ENCODE assay signal across 14 cellular contexts in genomic region chr11:116162541-116163230, GRCh38.
DNase-seq lines count a peak whose midpoint lies in the region; TF ChIP-seq lines count a peak whose summit lies in the region.
"Had no signal": no experiment of that assay in that cellular context is flagged by ENCODE, and none has a peak within 500 bp of the region (broad histone marks: within the 10 kb centered on the region; RNA-seq: fewer than 3 reads in every experiment).

No MANE protein-coding gene starts in this region.

- H3K4me1 ChIP-seq in neuronal stem cell (ENCODE audit: control insufficient read depth in 2 of 2, insufficient read depth in 1 of 2, low read depth in 1 of 2, low read length in 2 of 2) = peaks cover 17 to 30% of the 10 kb centered on the region in 2 donors
- H3K4me1 ChIP-seq: colonic mucosa, gastrocnemius medialis, lower lobe of right lung had no signal

- POLR2A ChIA-PET in HEK293T (lab: Yijun Ruan, JAX) = no interaction called here

- DNase-seq in HEK293T (ENCODE audit: extremely low spot score) = peak; percentile 27
- DNase-seq in NCI-H2227 (lab: John Stamatoyannopoulos, UW; ENCODE audit: unreplicated experiment) = peak; percentile 89
- peak; percentile 81 for DNase-seq in endothelial cell (ENCODE audit: low spot score)
- DNase-seq in neuronal stem cell (ENCODE audit: low spot score) = peak; percentile 73
- DNase-seq in mucosa of gallbladder (ENCODE audit: low spot score) = no peak
- no peak for DNase-seq in CD14-positive monocyte (ENCODE audit: low spot score)
- no peak for DNase-seq in epidermal melanocyte (ENCODE audit: insufficient read length, low spot score)
- DNase-seq: CD4-positive, alpha-beta memory T cell; colonic mucosa; gastrocnemius medialis; lower lobe of right lung; NCI-H187 treated with DMSO at 0.1 percent for 48 hours; Right ventricle myocardium superior; WERI-Rb-1 had no signal

- TF ChIP-seq CTCF in endothelial cell (IDR thresholded peaks at IDR 0.05; ENCODE audit: unreplicated experiment) (no peak), CD14-positive monocyte (IDR thresholded peaks at IDR 0.05) (no peak)

- H3K27me3 ChIP-seq in neuronal stem cell (ENCODE audit: control insufficient read depth in 3 of 3, insufficient read depth in 3 of 3, low read depth in 1 of 3, low read length in 3 of 3) = no peaks in the 10 kb centered on the region
- H3K27me3 ChIP-seq: colonic mucosa had no signal

- H3K79me1 ChIP-seq in neuronal stem cell (ENCODE audit: low read depth, low read length) = no peaks in the 10 kb centered on the region

- H3K36me3 Mint-ChIP-seq in endothelial cell (ENCODE audit: low read depth, unreplicated experiment) (no peaks in the 10 kb centered on the region), CD14-positive monocyte (no peaks in the 10 kb centered on the region)
- H3K36me3 Mint-ChIP-seq: CD4-positive, alpha-beta memory T cell had no signal

- no peak overlapping the region for H4K8ac ChIP-seq in neuronal stem cell (ENCODE audit: low read depth, low read length)

- H3K27ac ChIP-seq in neuronal stem cell (replicated peaks; ENCODE audit: low read length) = no peak overlapping the region
- H3K27ac ChIP-seq: colonic mucosa, gastrocnemius medialis, lower lobe of right lung, WERI-Rb-1 had no signal

- H2AFZ ChIP-seq in neuronal stem cell (ENCODE audit: low read length) = peak overlapping the region; percentile 62

- H3K9ac ChIP-seq in neuronal stem cell (ENCODE audit: low read depth, low read length, poor library complexity) = no peak overlapping the region

- no peak overlapping the region for H2BK15ac ChIP-seq in neuronal stem cell (ENCODE audit: low read length)

- H3K27ac Mint-ChIP-seq in endothelial cell (ENCODE audit: unreplicated experiment) = peak overlapping the region; percentile 99
- no peak overlapping the region for H3K27ac Mint-ChIP-seq in CD14-positive monocyte
- H3K27ac Mint-ChIP-seq: CD4-positive, alpha-beta memory T cell had no signal

- CTCF ChIA-PET in HEK293T (lab: Yijun Ruan, JAX) = no interaction called here

- H2BK5ac ChIP-seq in neuronal stem cell (ENCODE audit: low read length) = no peak overlapping the region

- H3K4me1 Mint-ChIP-seq in endothelial cell (ENCODE audit: unreplicated experiment) (peaks cover 34% of the 10 kb centered on the region), CD14-positive monocyte (no peaks in the 10 kb centered on the region)
- H3K4me1 Mint-ChIP-seq: CD4-positive, alpha-beta memory T cell had no signal

- H4K91ac ChIP-seq in neuronal stem cell (ENCODE audit: low read depth, low read length, poor library complexity) = no peak overlapping the region

- no peak overlapping the region for H3K23ac ChIP-seq in neuronal stem cell (ENCODE audit: low read depth, low read length, poor library complexity)

- intact Hi-C loops in CD14-positive monocyte (cut with micrococcal nuclease) = no loop called here

- no peak overlapping the region for H2AK5ac ChIP-seq in neuronal stem cell (ENCODE audit: low read depth, low read length)

- H2BK12ac ChIP-seq in neuronal stem cell (ENCODE audit: low read length) = no peak overlapping the region

- H3K4ac ChIP-seq in neuronal stem cell (ENCODE audit: low read length) = no peak overlapping the region

- no peaks in the 10 kb centered on the region for H3K36me3 ChIP-seq in neuronal stem cell (replicated peaks in 1 of 2; ENCODE audit: control insufficient read depth in 2 of 2, insufficient read depth in 2 of 2, low read length in 2 of 2)
- H3K36me3 ChIP-seq: colonic mucosa, gastrocnemius medialis, lower lobe of right lung, WERI-Rb-1 had no signal

- no peak overlapping the region for H3K4me3 ChIP-seq in neuronal stem cell (ENCODE audit: low read length in 2 of 2)
- H3K4me3 ChIP-seq: colonic mucosa, gastrocnemius medialis, lower lobe of right lung had no signal

- H3K4me3 Mint-ChIP-seq in endothelial cell (ENCODE audit: unreplicated experiment) (peak overlapping the region; percentile 72), CD14-positive monocyte (no peak overlapping the region)
- H3K4me3 Mint-ChIP-seq: CD4-positive, alpha-beta memory T cell had no signal

- H3K14ac ChIP-seq in neuronal stem cell (ENCODE audit: low read length) = no peak overlapping the region

- H3K4me2 ChIP-seq in neuronal stem cell (ENCODE audit: insufficient read depth, low read length, poor library complexity, severe bottlenecking) = no peak overlapping the region

- WGBS in neuronal stem cell (ENCODE audit: extremely low coverage in 2 of 2, insufficient read length in 2 of 2, insufficient replicate concordance in 1 of 2), 2 donors = no CpG with 5 or more reads among the region's 20 CpGs

- H3K9me3 Mint-ChIP-seq in endothelial cell (ENCODE audit: unreplicated experiment) (no peaks in the 10 kb centered on the region), CD14-positive monocyte (peaks cover 0 to 2% (median 0%) of the 10 kb centered on the region in 7 donors)

- H3K27me3 Mint-ChIP-seq in endothelial cell (ENCODE audit: unreplicated experiment) = peaks cover 3% of the 10 kb centered on the region
- peaks cover 5 to 16% (median 11%) of the 10 kb centered on the region in 3 donors for H3K27me3 Mint-ChIP-seq in CD14-positive monocyte (ENCODE audit: low read depth in 3 of 3)

- peak overlapping the region; percentile 78 for H3K18ac ChIP-seq in neuronal stem cell (ENCODE audit: low read length)

- peak overlapping the region; percentile 27 for H2BK120ac ChIP-seq in neuronal stem cell (ENCODE audit: low read depth, low read length)

- H3K9me3 ChIP-seq in neuronal stem cell (replicated peaks in 1 of 2; ENCODE audit: control insufficient read depth in 2 of 2, insufficient read depth in 1 of 2, low read depth in 1 of 2, low read length in 2 of 2) = no peaks in the 10 kb centered on the region
- H3K9me3 ChIP-seq: colonic mucosa, gastrocnemius medialis, lower lobe of right lung had no signal

TF ChIP-seq in HEK293T, 16 proteins besides CTCF, POLR2A, EP300 and RAD21:
- TF ChIP-seq ELF4 (IDR thresholded peaks at IDR 0.05) (no peak), FOXM1 (IDR thresholded peaks at IDR 0.05; ENCODE audit: borderline replicate concordance) (no peak), TARDBP (IDR thresholded peaks at IDR 0.05) (no peak), CTBP1 (IDR thresholded peaks at IDR 0.05; ENCODE audit: borderline replicate concordance) (no peak), L3MBTL2 (conservative IDR thresholded peaks at IDR 0.05) (no peak), FOXA1 (IDR thresholded peaks at IDR 0.05) (no peak), SUZ12 (IDR thresholded peaks at IDR 0.05) (no peak), HDGF (IDR thresholded peaks at IDR 0.05; ENCODE audit: borderline replicate concordance) (no peak), ZNF384 (IDR thresholded peaks at IDR 0.05) (no peak), LEF1 (IDR thresholded peaks at IDR 0.05; ENCODE audit: borderline replicate concordance) (no peak), ARNT (IDR thresholded peaks at IDR 0.05) (no peak), NFRKB (IDR thresholded peaks at IDR 0.05) (no peak), SP1 (IDR thresholded peaks at IDR 0.05) (no peak)
- TF ChIP-seq, protein P1, sequence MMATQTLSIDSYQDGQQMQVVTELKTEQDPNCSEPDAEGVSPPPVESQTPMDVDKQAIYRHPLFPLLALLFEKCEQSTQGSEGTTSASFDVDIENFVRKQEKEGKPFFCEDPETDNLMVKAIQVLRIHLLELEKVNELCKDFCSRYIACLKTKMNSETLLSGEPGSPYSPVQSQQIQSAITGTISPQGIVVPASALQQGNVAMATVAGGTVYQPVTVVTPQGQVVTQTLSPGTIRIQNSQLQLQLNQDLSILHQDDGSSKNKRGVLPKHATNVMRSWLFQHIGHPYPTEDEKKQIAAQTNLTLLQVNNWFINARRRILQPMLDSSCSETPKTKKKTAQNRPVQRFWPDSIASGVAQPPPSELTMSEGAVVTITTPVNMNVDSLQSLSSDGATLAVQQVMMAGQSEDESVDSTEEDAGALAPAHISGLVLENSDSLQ (IDR thresholded peaks at IDR 0.05) = no peak

Comparison
In these comparisons a context has a peak if more than half of its experiments do, and no peak if none do; other contexts are left out.
1. DNase-seq: peak in HEK293T (single experiment), NCI-H2227 (single experiment), endothelial cell (single experiment) and neuronal stem cell (single experiment); none in mucosa of gallbladder (single experiment), CD14-positive monocyte (single experiment) and epidermal melanocyte (single experiment).